ENCODE assay signal across 19 cellular contexts in the genomic region with DNA sequence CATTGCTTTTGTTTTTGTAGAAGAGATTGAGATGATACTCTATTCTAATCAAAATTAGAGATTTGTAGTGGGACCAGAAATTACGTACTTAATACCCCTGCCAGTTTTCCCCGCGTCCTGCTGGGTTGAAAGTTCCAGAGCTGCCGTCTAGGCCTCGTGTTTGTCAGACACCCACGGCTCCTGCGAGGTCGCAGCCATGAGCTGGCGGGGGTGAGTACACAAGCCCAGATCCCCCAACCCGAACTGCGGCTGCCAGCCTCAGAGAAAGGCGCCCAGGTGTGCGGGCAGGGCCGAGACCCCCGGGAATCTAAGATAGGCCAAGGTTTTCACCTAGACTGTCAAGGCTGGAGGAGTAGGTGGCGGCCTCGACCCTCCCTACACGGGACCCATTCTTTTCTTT. TPM values are rescaled to one million over a fixed set of nuclear protein-coding genes. Genes with fewer than 3 reads are reported as not detected.
DNase-seq lines count a peak whose midpoint lies in the region; TF ChIP-seq lines count a peak whose summit lies in the region.
"Had no signal": no experiment of that assay in that cellular context is flagged by ENCODE, and none has a peak within 500 bp of the region (broad histone marks: within the 10 kb centered on the region; RNA-seq: fewer than 3 reads in every experiment).

No MANE protein-coding gene starts in this region.

- H3K4me3 Mint-ChIP-seq in endodermal cell, result no peak overlapping the region
- H3K4me3 Mint-ChIP-seq: CD4-positive, alpha-beta T cell; CD8-positive, alpha-beta T cell had no signal

- CTCF ChIA-PET in OCI-LY7 (lab: Charles Lee; ENCODE audit: unreplicated experiment), result interaction anchor here (1.5 kb wide), 1 partner anchor 15 kb away, joined by 3 read pairs; no protein-coding TSS in a partner anchor
- CTCF ChIA-PET in HEK293T (lab: Yijun Ruan, JAX), result no interaction called here

- no peaks in the 10 kb centered on the region for H3K36me3 ChIP-seq in H7 (replicated peaks; ENCODE audit: control insufficient read depth, insufficient read depth, low read length)
- peaks cover 62% of the 10 kb centered on the region for H3K36me3 ChIP-seq in OCI-LY7 (ENCODE audit: insufficient read depth, low read length)
- no peaks in the 10 kb centered on the region for H3K36me3 ChIP-seq in endodermal cell (ENCODE audit: control insufficient read depth, insufficient read depth, low read length)
- H3K36me3 ChIP-seq in spleen, result peaks cover 0 to 24% (median 5%) of the 10 kb centered on the region in 6 donors
- no peaks in the 10 kb centered on the region for H3K36me3 ChIP-seq in testis (ENCODE audit: low read depth, missing control alignments)
- H3K36me3 ChIP-seq: BE2C; BLaER1 treated with 17β-estradiol and CSF1 and Interleukin-3, amounts not matched to agents 10 nM and 100 nM had no signal

- H3K9me2 ChIP-seq in OCI-LY7 (ENCODE audit: insufficient read depth, low read length), result no peaks in the 10 kb centered on the region

- H3K9ac ChIP-seq in endodermal cell (ENCODE audit: extremely low read depth, low read length, poor library complexity, severe bottlenecking), result no peak overlapping the region

- POLR2A ChIA-PET in OCI-LY7 (lab: Charles Lee) (interaction anchor here (0.6 to 3.9 kb wide), 9 partner anchors 11 to 130 kb away, joined by 3 to 26 read pairs (median 5); no protein-coding TSS in a partner anchor), HEK293T (lab: Yijun Ruan, JAX) (no interaction called here)

- H3K27me3 ChIP-seq in H7 (ENCODE audit: control insufficient read depth, insufficient read depth, low read length) (no peaks in the 10 kb centered on the region), endodermal cell (ENCODE audit: control insufficient read depth, insufficient read depth, low read length, poor library complexity, severe bottlenecking) (no peaks in the 10 kb centered on the region), spleen (replicated peaks in 1 of 7) (no peaks in the 10 kb centered on the region), testis (no peaks in the 10 kb centered on the region)
- H3K27me3 ChIP-seq: BE2C; BLaER1 treated with 17β-estradiol and CSF1 and Interleukin-3, amounts not matched to agents 10 nM and 100 nM had no signal

- H2AFZ ChIP-seq in OCI-LY7 (ENCODE audit: low read length), result no peak overlapping the region

- H3K27ac Mint-ChIP-seq in endodermal cell, result no peak overlapping the region
- H3K27ac Mint-ChIP-seq: CD4-positive, alpha-beta T cell; CD8-positive, alpha-beta T cell had no signal

- intact Hi-C loops in OCI-LY7 (cut with micrococcal nuclease; ENCODE audit: unreplicated experiment), result no loop called here
- intact Hi-C loops in spleen (cut with DNase I; ENCODE audit: low total_unique reads), result no loop called here
- intact Hi-C loops in testis (cut with DNase I; ENCODE audit: low total_unique reads), result no loop called here

- peaks cover 3% of the 10 kb centered on the region for H3K9me3 Mint-ChIP-seq in endodermal cell
- H3K9me3 Mint-ChIP-seq: CD4-positive, alpha-beta T cell; CD8-positive, alpha-beta T cell had no signal

- TF ChIP-seq CTCF in OCI-LY7 (conservative IDR thresholded peaks at IDR 0.05; ENCODE audit: low read length), result no peak
- TF ChIP-seq CTCF in endodermal cell (conservative IDR thresholded peaks at IDR 0.05), result no peak
- no peak for TF ChIP-seq CTCF in spleen (IDR thresholded peaks at IDR 0.05 in 8 of 11, conservative IDR thresholded peaks at IDR 0.05 in 3 of 11)
- no peak for TF ChIP-seq CTCF in testis (IDR thresholded peaks at IDR 0.05)

- peaks cover 49% of the 10 kb centered on the region for H3K4me1 ChIP-seq in OCI-LY7 (ENCODE audit: insufficient read depth, low read length, poor library complexity, severe bottlenecking)
- H3K4me1 ChIP-seq in endodermal cell (ENCODE audit: control insufficient read depth, insufficient read depth, low read length), result no peaks in the 10 kb centered on the region
- no peaks in the 10 kb centered on the region for H3K4me1 ChIP-seq in spleen
- no peaks in the 10 kb centered on the region for H3K4me1 ChIP-seq in testis
- H3K4me1 ChIP-seq: BE2C, Caco-2 had no signal

- H3K27me3 Mint-ChIP-seq in endodermal cell (ENCODE audit: insufficient read depth), result no peaks in the 10 kb centered on the region
- H3K27me3 Mint-ChIP-seq: CD4-positive, alpha-beta T cell had no signal

- H4K20me1 ChIP-seq in OCI-LY7 (ENCODE audit: insufficient read depth, low read length), result no peaks in the 10 kb centered on the region
- H4K20me1 ChIP-seq: BLaER1 treated with 17β-estradiol and CSF1 and Interleukin-3, amounts not matched to agents 10 nM and 100 nM had no signal

- H3K4me2 ChIP-seq in OCI-LY7 (ENCODE audit: low read length), result peak overlapping the region; percentile 73

- peak overlapping the region; percentile 94 for H3K27ac ChIP-seq in OCI-LY7 (ENCODE audit: low read depth, low read length, poor library complexity, severe bottlenecking)
- H3K27ac ChIP-seq in endodermal cell (ENCODE audit: low read depth, low read length), result no peak overlapping the region
- H3K27ac ChIP-seq in spleen, result no peak overlapping the region
- no peak overlapping the region for H3K27ac ChIP-seq in testis
- H3K27ac ChIP-seq: BLaER1 treated with 17β-estradiol and CSF1 and Interleukin-3, amounts not matched to agents 10 nM and 100 nM; C4-2B had no signal

- H3K36me3 Mint-ChIP-seq in endodermal cell (ENCODE audit: low read depth), result peaks cover 14% of the 10 kb centered on the region

- H3K79me2 ChIP-seq in OCI-LY7 (ENCODE audit: insufficient read depth, low read depth, low read length), result peaks cover 44% of the 10 kb centered on the region; the same call in 1 of the 2 replicates

- BruUV-seq in OCI-LY7 (replicated peaks; lab: Mats Ljungman, UMichigan), result no TSS peak

- no peak for TF ChIP-seq POLR2A in spleen (IDR thresholded peaks at IDR 0.05)
- TF ChIP-seq POLR2A in testis (IDR thresholded peaks at IDR 0.05), result no peak

- H3K4me1 Mint-ChIP-seq in endodermal cell, result peaks cover 7% of the 10 kb centered on the region

- H3K4me3 ChIP-seq in H7 (ENCODE audit: insufficient read depth, low read depth, low read length) (no peak overlapping the region), OCI-LY7 (ENCODE audit: low read depth, low read length, poor library complexity, severe bottlenecking) (peak overlapping the region; percentile 16), endodermal cell (ENCODE audit: low read length) (no peak overlapping the region), spleen (no peak overlapping the region), testis (peak overlapping the region in 1 of 2 donors; percentile 5)
- H3K4me3 ChIP-seq: BLaER1 treated with 17β-estradiol and CSF1 and Interleukin-3, amounts not matched to agents 10 nM and 100 nM had no signal

- DNase-seq in H7, result peak; percentile 23
- no peak for DNase-seq in OCI-LY7 (ENCODE audit: low spot score)
- peak; percentile 51 for DNase-seq in endodermal cell
- peak; percentile 63 for DNase-seq in spleen
- DNase-seq in activated naive CD4-positive, alpha-beta T cell treated with anti-CD3 and anti-CD28 coated beads, Interleukin-2, amount 50 U/mL, for 16 hours, result no peak
- DNase-seq in testis, result no peak
- DNase-seq in HEK293T (ENCODE audit: extremely low spot score), result no peak
- DNase-seq in NCI-H2029 treated with DMSO at 0.1 percent for 48 hours (lab: John Stamatoyannopoulos, UW), result no peak
- DNase-seq: 8988T; ACHN; BE2C; Caco-2; Calu3; CD4-positive, alpha-beta T cell; CD8-positive, alpha-beta T cell; DMS79 treated with DMSO at 0.1 percent for 48 hours; GF-D8 had no signal

- no peaks in the 10 kb centered on the region for H3K9me3 ChIP-seq in OCI-LY7 (ENCODE audit: low read length)
- H3K9me3 ChIP-seq in endodermal cell (ENCODE audit: control insufficient read depth, low read length), result no peaks in the 10 kb centered on the region
- H3K9me3 ChIP-seq in spleen, result no peaks in the 10 kb centered on the region
- H3K9me3 ChIP-seq in testis, result no peaks in the 10 kb centered on the region
- H3K9me3 ChIP-seq: BE2C, Caco-2 had no signal

- WGBS in endodermal cell (ENCODE audit: insufficient coverage in 1 of 2, insufficient read length in 1 of 2), 2 experiments, result 92 to 93% methylated on average over 8 to 18 of the region's 18 CpGs
- 93 to 98% (median 94%) methylated on average over 18 of the region's 18 CpGs for WGBS in spleen, 5 donors
- 29 to 62% methylated on average over 18 of the region's 18 CpGs for WGBS in testis, 2 donors

TF ChIP-seq in HEK293T, 16 proteins besides CTCF, POLR2A, EP300 and RAD21:
- TF ChIP-seq FOXA1 (IDR thresholded peaks at IDR 0.05) (no peak), SP1 (IDR thresholded peaks at IDR 0.05) (no peak)

RNA-seq across cellular contexts. Expression of a gene that starts 26.3 kb away (rescaled TPM):
- total RNA-seq in H7 (2014; rRNA removed; shearing (Covaris generic)), result 15.4 and 33.1 TPM in 2 replicates
- 90.5 and 108 TPM in 2 replicates for total RNA-seq in OCI-LY7 (2014; rRNA removed; shearing (Covaris generic))
- total RNA-seq in OCI-LY7 (2022) (115 and 117 TPM in 2 replicates), endodermal cell (1 to 10 TPM; 6.9 to 8.6 TPM), spleen (10 to 100 TPM; 21.2 to 52.2 (median 28.7) TPM), testis (1 to 10 TPM; 3.9 to 4.2 TPM)
- 2.1 TPM for polyA plus RNA-seq in endodermal cell (2013, experiment 1 of 2)
- polyA plus RNA-seq in endodermal cell (2013, experiment 2 of 2), result 1.1 TPM
- polyA plus RNA-seq in spleen (10 to 100 TPM; 17.1 to 21.9 (median 17.6) TPM), testis (ENCODE audit: insufficient read depth, low read depth, low replicate concordance) (10.4 TPM)

Comparison
In these comparisons a context has a peak if more than half of its experiments do, and no peak if none do; other contexts are left out.
1. DNase-seq: peak in H7 (single experiment), endodermal cell (single experiment) and spleen (single experiment); none in OCI-LY7 (single experiment), activated naive CD4-positive, alpha-beta T cell treated with anti-CD3 and anti-CD28 coated beads, Interleukin-2, amount 50 U/mL, for 16 hours (single experiment), testis (single experiment), HEK293T (single experiment) and NCI-H2029 treated with DMSO at 0.1 percent for 48 hours (single experiment).